19 cellular contexts compared by ENCODE assay signal in the genomic region with DNA sequence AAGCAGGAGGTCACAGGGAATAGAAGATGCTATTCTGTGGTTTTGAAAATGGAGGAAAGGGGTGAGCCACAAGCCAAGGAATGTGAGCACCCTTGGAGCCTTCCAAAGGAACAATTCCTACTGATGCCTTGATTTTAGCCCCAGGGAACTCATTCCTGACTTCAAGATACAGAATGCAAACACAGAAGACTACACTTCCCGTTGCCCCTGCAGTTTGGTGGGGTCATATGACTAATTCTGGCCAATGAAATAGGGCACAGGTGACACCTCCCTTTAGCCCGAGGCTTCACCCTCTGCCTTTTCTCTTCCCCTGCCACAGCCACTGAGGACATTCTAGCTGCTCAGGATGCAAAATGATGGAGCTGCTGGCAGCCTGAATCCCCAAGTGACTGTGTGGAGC.
DNase-seq lines count a peak whose midpoint lies in the region; ATAC-seq, FAIRE-seq and TF ChIP-seq lines count a peak whose summit lies in the region.
"Had no signal": no experiment of that assay in that cellular context is flagged by ENCODE, and none has a peak within 500 bp of the region (broad histone marks: within the 10 kb centered on the region; RNA-seq: fewer than 3 reads in every experiment).

No MANE protein-coding gene starts in this region.

- POLR2A ChIA-PET in K562 (lab: Yijun Ruan, JAX), result no interaction called here

- no peak for ATAC-seq in K562
- ATAC-seq in psoas muscle, result no peak
- ATAC-seq in HG02884 (IDR thresholded peaks at IDR 0.05; ENCODE audit: unreplicated experiment), result no peak
- ATAC-seq in left lobe of liver, result no peak
- ATAC-seq: Panc1 had no signal

- BruUV-seq in K562 (replicated peaks; lab: Mats Ljungman, UMichigan), result no TSS peak

- H3K9ac ChIP-seq in K562 (ENCODE audit: insufficient read depth in 1 of 2, low read depth in 2 of 2, low read length in 2 of 2), result no peak overlapping the region
- H3K9ac ChIP-seq: GM23248 had no signal

- no peak for TF ChIP-seq POLR2A in K562 (conservative IDR thresholded peaks at IDR 0.05)

- TF ChIP-seq EP300 in K562 (IDR thresholded peaks at IDR 0.05; ENCODE audit: low read length), result no peak

- H3K79me2 ChIP-seq in K562 (ENCODE audit: control insufficient read depth, insufficient read depth, low read length), result no peaks in the 10 kb centered on the region

- no peak for TF ChIP-seq RAD21 in K562 (CRISPR knock-in tag; conservative IDR thresholded peaks at IDR 0.05 in 1 of 2, IDR thresholded peaks at IDR 0.05 in 1 of 2)

- 0 out of 2 replicates have a peak, but pooled peaks cover 4% of the 10 kb centered on the region for H4K20me1 ChIP-seq in K562 (replicated peaks; ENCODE audit: control insufficient read depth, insufficient read depth, low read length)

- no peak overlapping the region for H3K27ac ChIP-seq in K562 (ENCODE audit: extremely low read depth, low read depth, low read length)
- peak overlapping the region; percentile 81 for H3K27ac ChIP-seq in psoas muscle
- H3K27ac ChIP-seq: GM23248, HL-60 had no signal

- H3K9me1 ChIP-seq in K562 (ENCODE audit: control insufficient read depth, insufficient read depth, low read length), result no peaks in the 10 kb centered on the region

- no peaks in the 10 kb centered on the region for H3K36me3 Mint-ChIP-seq in CD14-positive monocyte
- H3K36me3 Mint-ChIP-seq: CD4-positive, CD25-positive, alpha-beta regulatory T cell had no signal

- peaks cover 4% of the 10 kb centered on the region for H3K4me1 Mint-ChIP-seq in CD14-positive monocyte
- H3K4me1 Mint-ChIP-seq: CD4-positive, CD25-positive, alpha-beta regulatory T cell had no signal

- intact Hi-C loops in CD14-positive monocyte (cut with micrococcal nuclease) (no loop called here), K562 (cut with micrococcal nuclease) (no loop called here), psoas muscle (cut with DNase I) (loop anchor here (5.0 to 10.0 kb wide), 2 partner anchors 63 to 75 kb away; no protein-coding TSS in a partner anchor)

- H3K36me3 ChIP-seq in K562 (ENCODE audit: control insufficient read depth, insufficient read depth, low read length) (no peaks in the 10 kb centered on the region), psoas muscle (ENCODE audit: insufficient read depth in 1 of 2, low read depth in 1 of 2) (no peaks in the 10 kb centered on the region)

- TF ChIP-seq CTCF in CD14-positive monocyte (IDR thresholded peaks at IDR 0.05) (no peak), K562 (IDR thresholded peaks at IDR 0.05 in 2 of 3, conservative IDR thresholded peaks at IDR 0.05 in 1 of 3; ENCODE audit: insufficient read depth in 2 of 3, low read depth in 1 of 3, low read length in 3 of 3) (no peak), psoas muscle (IDR thresholded peaks at IDR 0.05) (no peak)

- FAIRE-seq in K562 (lab: Jason Lieb, UNC), result no peak

- H3K9me3 ChIP-seq in K562 (replicated peaks; ENCODE audit: control insufficient read depth, insufficient read depth, low read depth, low read length), result no peaks in the 10 kb centered on the region
- H3K9me3 ChIP-seq in psoas muscle, result peaks cover 5% of the 10 kb centered on the region
- H3K9me3 ChIP-seq: Caco-2 had no signal

- no peak overlapping the region for H3K4me3 Mint-ChIP-seq in CD14-positive monocyte
- H3K4me3 Mint-ChIP-seq: CD4-positive, CD25-positive, alpha-beta regulatory T cell had no signal

- no peaks in the 10 kb centered on the region for H3K9me3 Mint-ChIP-seq in CD14-positive monocyte

- H3K4me2 ChIP-seq in K562 (ENCODE audit: insufficient read depth, low read length), result no peak overlapping the region

- no peak overlapping the region for H3K4me3 ChIP-seq in K562
- no peak overlapping the region for H3K4me3 ChIP-seq in psoas muscle
- H3K4me3 ChIP-seq: GM23248 had no signal

- CTCF ChIA-PET in K562 (lab: Yijun Ruan, JAX; ENCODE audit: low intra/inter-chr PET ratio), result no interaction called here

- 0% methylated on average over 2 of the region's 2 CpGs for WGBS in K562 (ENCODE audit: insufficient coverage, low coverage, missing lambda C conversion rate)
- 40 to 50% (median 42%) methylated on average over 2 of the region's 2 CpGs for WGBS in psoas muscle, 3 donors

- H3K27me3 ChIP-seq in K562 (ENCODE audit: control insufficient read depth in 2 of 2, insufficient read depth in 2 of 2, low read length in 2 of 2) (peaks cover 0 to 46% of the 10 kb centered on the region in 2 experiments; a peak in 3 of 5 replicates), psoas muscle (ENCODE audit: insufficient read depth in 3 of 3, low read length in 2 of 3) (no peaks in the 10 kb centered on the region)

- peaks cover 0 to 3% (median 3%) of the 10 kb centered on the region in 3 donors for H3K27me3 Mint-ChIP-seq in CD14-positive monocyte (ENCODE audit: low read depth in 3 of 3)
- H3K27me3 Mint-ChIP-seq: CD4-positive, CD25-positive, alpha-beta regulatory T cell had no signal

- peaks cover 0 to 3% of the 10 kb centered on the region in 2 experiments; a peak in 1 of 5 replicates for H3K4me1 ChIP-seq in K562 (replicated peaks in 1 of 2; ENCODE audit: control insufficient read depth in 2 of 2, insufficient read depth in 2 of 2, low read length in 2 of 2)
- H3K4me1 ChIP-seq in psoas muscle, result peaks cover 34% of the 10 kb centered on the region

- peak; percentile 27 for DNase-seq in CD14-positive monocyte (ENCODE audit: low spot score)
- peak; percentile 30 for DNase-seq in M059J (ENCODE audit: low read depth)
- no peak for DNase-seq in K562 (ENCODE audit: extremely low read depth in 1 of 4, low spot score in 3 of 4)
- DNase-seq in psoas muscle, result no peak
- no peak for DNase-seq in NCI-H526 treated with DMSO at 0.1 percent for 48 hours (lab: John Stamatoyannopoulos, UW)
- DNase-seq in left lobe of liver (ENCODE audit: low spot score), result no peak
- DNase-seq: Caco-2; CD4-positive, CD25-positive, alpha-beta regulatory T cell; DMS153; GM23248; HCEC 1CT; NCI-H1048; NCI-H146; NCI-H2081; NCI-H510A; SIG-M5 had no signal

- no peak overlapping the region for H2AFZ ChIP-seq in K562 (ENCODE audit: low read depth, low read length)

- in situ Hi-C loops in K562 (cut with MboI), result no loop called here

- no peak overlapping the region for H3K27ac Mint-ChIP-seq in CD14-positive monocyte
- H3K27ac Mint-ChIP-seq: CD4-positive, CD25-positive, alpha-beta regulatory T cell had no signal

TF ChIP-seq in K562, 482 proteins besides CTCF, POLR2A, EP300 and RAD21:
- peak; percentile 25; the same call in 1 of the 2 replicates for TF ChIP-seq USF2 (CRISPR knock-in tag; IDR thresholded peaks at IDR 0.05)
- no peak for TF ChIP-seq KAT8 (IDR thresholded peaks at IDR 0.05; ENCODE audit: low read depth)
TF ChIP-seq in K562: peak in this region for 1.

Comparison
In these comparisons a context has a peak if more than half of its experiments do, and no peak if none do; other contexts are left out.
1. DNase-seq: peak in CD14-positive monocyte (single experiment) and M059J (single experiment); none in K562 (0 of 4), psoas muscle (0 of 2), NCI-H526 treated with DMSO at 0.1 percent for 48 hours (single experiment) and left lobe of liver (single experiment).
2. intact Hi-C loops: an anchor here in psoas muscle (5.0 to 10.0 kb wide); none called in CD14-positive monocyte and K562.